ENCODE assay signal across 32 cellular contexts in the genomic region with DNA sequence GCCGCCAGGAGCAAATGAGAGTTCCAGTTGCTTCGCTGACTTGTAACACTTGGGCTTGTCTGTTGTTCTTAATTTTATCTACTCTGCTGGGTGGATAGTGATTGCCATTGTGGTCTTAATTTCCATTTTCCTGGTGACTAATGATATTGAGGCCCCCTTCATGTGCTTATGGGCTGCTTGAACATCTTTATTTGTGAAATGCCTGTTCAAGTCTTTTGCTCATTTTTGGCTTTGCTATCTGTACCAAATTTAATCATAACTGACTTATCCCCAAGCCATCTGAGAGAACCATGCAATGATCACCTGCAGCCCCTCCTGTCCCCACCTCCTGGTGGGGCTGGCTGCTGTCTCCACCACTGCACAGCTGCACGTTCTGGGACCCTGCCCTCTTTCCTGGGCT. TPM values are rescaled to one million over a fixed set of nuclear protein-coding genes. Genes with fewer than 3 reads are reported as not detected.
"Had no signal": no experiment of that assay in that cellular context is flagged by ENCODE, and none has a peak within 500 bp of the region (broad histone marks: within the 10 kb centered on the region; RNA-seq: fewer than 3 reads in every experiment).

No MANE protein-coding gene starts in this region.

- H3K4me1 ChIP-seq: parathyroid adenoma, psoas muscle, right lobe of liver had no signal

- H3K27ac ChIP-seq: neutrophil, ovary, parathyroid adenoma, psoas muscle, right lobe of liver, skin epidermis, spleen, suprapubic skin, testis, tibial artery, transverse colon, upper lobe of right lung, uterus had no signal

- ATAC-seq: naive thymus-derived CD4-positive, alpha-beta T cell; natural killer cell; psoas muscle; right cardiac atrium; right lobe of liver; stimulated activated memory B cell treated with anti-CD40 and anti-IgM and Interleukin-4, amounts not matched to agents 10 μg/mL and 1 μg/mL and 100 μg/mL, for 72 hours; stimulated activated naive CD8-positive, alpha-beta T cell treated with anti-CD3 and anti-CD28 coated beads, Interleukin-15, amount 100 ng/mL, for 72 hours; stimulated activated naive CD8-positive, alpha-beta T cell treated with anti-CD3 and anti-CD28 coated beads, Interleukin-15, Interleukin-2, amounts not matched to agents 100 U/mL and 50 U/mL, for 24 hours; upper lobe of right lung had no signal

- H3K4me3 Mint-ChIP-seq: naive thymus-derived CD4-positive, alpha-beta T cell; natural killer cell; nephron; neural crest cell; stimulated activated memory B cell treated with anti-CD40 and anti-IgM and Interleukin-4, amounts not matched to agents 10 μg/mL and 1 μg/mL and 100 μg/mL, for 72 hours; stimulated activated naive CD8-positive, alpha-beta T cell treated with anti-CD3 and anti-CD28 coated beads, Interleukin-15, amount 100 ng/mL, for 72 hours; type B pancreatic cell had no signal

- H3K4me1 Mint-ChIP-seq: natural killer cell; stimulated activated memory B cell treated with anti-CD40 and anti-IgM and Interleukin-4, amounts not matched to agents 10 μg/mL and 1 μg/mL and 100 μg/mL, for 72 hours; stimulated activated naive CD8-positive, alpha-beta T cell treated with anti-CD3 and anti-CD28 coated beads, Interleukin-15, amount 100 ng/mL, for 72 hours had no signal

- H3K9ac ChIP-seq: parathyroid adenoma had no signal

- H3K27ac Mint-ChIP-seq: naive thymus-derived CD4-positive, alpha-beta T cell; natural killer cell; progenitor cell of endocrine pancreas; stimulated activated memory B cell treated with anti-CD40 and anti-IgM and Interleukin-4, amounts not matched to agents 10 μg/mL and 1 μg/mL and 100 μg/mL, for 72 hours; type B pancreatic cell had no signal

- H3K27me3 ChIP-seq: ovary, right lobe of liver, suprapubic skin, testis, tibial artery, upper lobe of right lung, uterus had no signal

- H3K79me2 ChIP-seq: parathyroid adenoma had no signal

- H3K27me3 Mint-ChIP-seq: type B pancreatic cell had no signal

- H3K4me2 ChIP-seq: smooth muscle cell had no signal

- H3K9me3 ChIP-seq: neutrophil, ovary, psoas muscle, right lobe of liver, suprapubic skin, testis, upper lobe of right lung, uterus had no signal

- H2AFZ ChIP-seq: parathyroid adenoma had no signal

- H3K9me3 Mint-ChIP-seq: natural killer cell, type B pancreatic cell had no signal

- H3K36me3 Mint-ChIP-seq: natural killer cell; stimulated activated memory B cell treated with anti-CD40 and anti-IgM and Interleukin-4, amounts not matched to agents 10 μg/mL and 1 μg/mL and 100 μg/mL, for 72 hours; type B pancreatic cell had no signal

- H3K36me3 ChIP-seq: neutrophil, ovary, right lobe of liver, spleen, suprapubic skin, tibial artery, transverse colon, upper lobe of right lung, uterus had no signal

- DNase-seq: naive thymus-derived CD4-positive, alpha-beta T cell; natural killer cell; nucleus accumbens; ovary; psoas muscle; right cardiac atrium; right lobe of liver; spleen; stimulated activated CD4-positive, alpha-beta T cell treated with anti-CD3 and anti-CD28 coated beads, Interleukin-12 subunit alpha, Interleukin-12 subunit beta, amount 100 ng/mL, for 4 hours; stimulated activated CD4-positive, alpha-beta T cell treated with anti-CD3 and anti-CD28 coated beads, Interleukin-1b, Interleukin-23, amount 100 ng/mL, for 48 hours; stimulated activated CD4-positive, alpha-beta T cell treated with anti-CD3 and anti-CD28 coated beads, Interleukin-4, amount 100 ng/mL, for 1 hour; stimulated activated CD4-positive, alpha-beta T cell treated with anti-CD3 and anti-CD28 coated beads, Interleukin-4, amount 100 ng/mL, for 4 hours; stimulated activated CD8-positive, alpha-beta memory T cell treated with anti-CD3 and anti-CD28 coated beads, Interleukin-4, amount 100 ng/mL, for 48 hours; stimulated activated naive CD4-positive, alpha-beta T cell; stimulated activated naive CD8-positive, alpha-beta T cell treated with anti-CD3 and anti-CD28 coated beads, Interleukin-15, amount 100 ng/mL, for 72 hours; stimulated activated naive CD8-positive, alpha-beta T cell treated with anti-CD3 and anti-CD28 coated beads, Interleukin-15, Interleukin-2, amounts not matched to agents 100 U/mL and 50 U/mL, for 24 hours; substantia nigra; testis; tibial artery; transverse colon; upper lobe of right lung; uterus had no signal

- H3K4me3 ChIP-seq: ovary, psoas muscle, right lobe of liver, skin epidermis, smooth muscle cell, spleen, suprapubic skin, testis, tibial artery, transverse colon, upper lobe of right lung, uterus had no signal

RNA-seq across cellular contexts. Expression of a gene that starts 20.5 kb away (rescaled TPM):
- total RNA-seq: natural killer cell had no signal
- polyA plus RNA-seq: naive thymus-derived CD4-positive, alpha-beta T cell had no signal
